28 cellular contexts compared by ENCODE assay signal in genomic region chr10:4751211-4751610, GRCh38.
"Had no signal": no experiment of that assay in that cellular context is flagged by ENCODE, and none has a peak within 500 bp of the region (broad histone marks: within the 10 kb centered on the region; RNA-seq: fewer than 3 reads in every experiment).

No MANE protein-coding gene starts in this region.

- FAIRE-seq: islet of Langerhans, kidney had no signal

- DNase-seq: hypothalamus; immature natural killer cell; kidney; left colon; left lung; lower lobe of right lung; mammary epithelial cell; mesendoderm; naive B cell; natural killer cell; nephron progenitor cell; occipital lobe; ovary; retina; right cardiac atrium; sigmoid colon; small intestine; spleen; stimulated activated CD4-positive, alpha-beta T cell treated with anti-CD3 and anti-CD28 coated beads, Interleukin-4, amount 100 ng/mL, for 24 hours; stimulated activated naive CD4-positive, alpha-beta T cell treated with Interleukin-2 at 50 U/mL for 16 hours; stimulated activated naive CD8-positive, alpha-beta T cell treated with anti-CD3 and anti-CD28 coated beads, Interleukin-15, amount 100 ng/mL, for 72 hours; substantia nigra; uterus had no signal

- H3K4me2 ChIP-seq: neural progenitor cell had no signal

- H3K9me3 ChIP-seq: left lung, lower lobe of right lung, neutrophil, ovary, sigmoid colon, spleen, tibial nerve, uterus had no signal

- H3K4me1 ChIP-seq: left lung, lower lobe of right lung, neural progenitor cell, sigmoid colon, spleen, tibial nerve, uterus had no signal

- H3K27ac ChIP-seq: left lung, lower lobe of right lung, neural progenitor cell, neutrophil, ovary, sigmoid colon, spleen, tibial nerve, uterus had no signal

- H2AFZ ChIP-seq: neural progenitor cell had no signal

- H3K27me3 ChIP-seq: left lung, neural progenitor cell, neutrophil, ovary, sigmoid colon, tibial nerve, uterus had no signal

- H3K36me3 ChIP-seq: left lung, lower lobe of right lung, neural progenitor cell, neutrophil, ovary, sigmoid colon, spleen, tibial nerve, uterus had no signal

- ATAC-seq: left colon; left lung; lower lobe of right lung; natural killer cell; right cardiac atrium; stimulated activated effector memory CD8-positive, alpha-beta T cell treated with anti-CD3 and anti-CD28 coated beads, Interleukin-12 subunit alpha, Interleukin-12 subunit beta, amount 100 ng/mL, for 72 hours; stimulated activated naive CD8-positive, alpha-beta T cell treated with anti-CD3 and anti-CD28 coated beads, Interleukin-15, amount 100 ng/mL, for 72 hours had no signal

- H3K9ac ChIP-seq: neural progenitor cell had no signal

- H3K4me3 ChIP-seq: left lung, lower lobe of right lung, neural progenitor cell, ovary, sigmoid colon, spleen, tibial nerve, uterus had no signal
